In the genomic region with DNA sequence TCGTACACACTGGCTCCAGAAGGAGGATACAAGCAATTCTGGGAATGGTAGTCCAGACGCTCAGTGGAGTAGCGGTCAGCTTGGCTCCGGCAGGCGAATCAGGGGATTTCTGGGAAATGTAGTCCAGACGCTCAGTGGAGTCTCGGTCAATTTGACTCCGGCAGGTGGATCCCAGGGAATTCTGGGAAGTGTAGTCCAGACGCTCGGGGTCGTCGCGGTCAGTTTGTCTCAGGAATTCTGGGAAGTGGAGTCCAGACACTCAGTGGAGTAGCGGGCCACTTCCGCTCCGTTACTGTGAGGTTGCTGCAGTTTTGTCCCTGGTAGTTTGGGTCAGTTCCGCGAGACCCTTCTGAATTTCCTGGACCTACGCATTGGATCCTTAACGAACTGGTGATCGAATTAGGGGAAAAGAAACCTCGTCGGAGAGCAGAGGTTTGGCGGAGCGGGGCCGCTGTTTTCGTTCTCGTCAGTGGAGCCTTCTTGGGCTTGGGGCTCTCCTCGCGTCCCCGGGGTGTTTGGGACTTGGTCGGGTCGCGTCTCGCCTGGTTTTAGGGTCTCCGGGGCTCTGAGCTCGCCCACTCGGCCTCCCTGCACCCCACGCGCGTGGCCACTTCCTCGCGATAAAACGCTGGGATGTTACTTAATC, we compare ENCODE assay signal across 1 cellular context.
A peak's percentile ranks its signal among the peaks of the same experiment; 100 is the strongest.
TF ChIP-seq lines count a peak whose summit lies in the region.

Gene ZNF225 (plus strand): TSS at position 262 of the 646 bp plus-strand sequence. CDS start 2,429 bp downstream, outside the sequence.

TF ChIP-seq in HepG2, 621 proteins besides CTCF, POLR2A, EP300 and RAD21 (continued from another document and continues in another):
- TF ChIP-seq ZNF660 (CRISPR knock-in tag; IDR thresholded peaks at IDR 0.05; ENCODE audit: borderline replicate concordance, low read depth) (no peak), XRCC5 (optimal IDR thresholded peaks at IDR 0.05; ENCODE audit: low read length) (peak; percentile 67), SIN3A (IDR thresholded peaks at IDR 0.05; ENCODE audit: borderline replicate concordance, low read depth, low read length) (peak; percentile 84; the same call in 1 of the 2 replicates), ZBTB10 (CRISPR knock-in tag; IDR thresholded peaks at IDR 0.05; ENCODE audit: borderline replicate concordance) (no peak), MATR3 (CRISPR knock-in tag; IDR thresholded peaks at IDR 0.05) (no peak), ZNF275 (CRISPR knock-in tag; IDR thresholded peaks at IDR 0.05; ENCODE audit: borderline replicate concordance) (peak; percentile 43; the same call in 1 of the 2 replicates), ZNF619 (CRISPR knock-in tag; IDR thresholded peaks at IDR 0.05) (peak; percentile 59; the same call in 1 of the 2 replicates), NAIF1 (CRISPR knock-in tag; IDR thresholded peaks at IDR 0.05; ENCODE audit: borderline replicate concordance) (no peak), EEA1 (CRISPR knock-in tag; IDR thresholded peaks at IDR 0.05; ENCODE audit: borderline replicate concordance) (0 out of 2 replicates have a peak, but pooled peaks have one; percentile 39), ZNF569 (CRISPR knock-in tag; IDR thresholded peaks at IDR 0.05; ENCODE audit: borderline replicate concordance) (no peak), RBFOX2 (IDR thresholded peaks at IDR 0.05; ENCODE audit: low read depth, low read length) (0 out of 2 replicates have a peak, but pooled peaks have one; percentile 31), HNF4G (IDR thresholded peaks at IDR 0.05; ENCODE audit: borderline replicate concordance, low read depth, low read length) (0 out of 2 replicates have a peak, but pooled peaks have one; percentile 5), HNF4G (CRISPR knock-in tag; IDR thresholded peaks at IDR 0.05; ENCODE audit: borderline replicate concordance, low read depth) (no peak), PRDM10 (CRISPR knock-in tag; IDR thresholded peaks at IDR 0.05; ENCODE audit: low read depth) (peak; percentile 72; the same call in 1 of the 2 replicates), NFE2L1 (CRISPR knock-in tag; IDR thresholded peaks at IDR 0.05; ENCODE audit: borderline replicate concordance) (no peak), PRDM15 (CRISPR knock-in tag; IDR thresholded peaks at IDR 0.05) (no peak), CERS6 (CRISPR knock-in tag; IDR thresholded peaks at IDR 0.05) (no peak), ZUFSP (CRISPR knock-in tag; IDR thresholded peaks at IDR 0.05; ENCODE audit: borderline replicate concordance) (no peak), SP1 (IDR thresholded peaks at IDR 0.05) (no peak), SP1 (CRISPR knock-in tag; IDR thresholded peaks at IDR 0.05) (no peak), ZNF83 (CRISPR knock-in tag; IDR thresholded peaks at IDR 0.05; ENCODE audit: borderline replicate concordance) (no peak), MYNN (CRISPR knock-in tag; IDR thresholded peaks at IDR 0.05; ENCODE audit: low read depth) (no peak), SOX6 (IDR thresholded peaks at IDR 0.05) (no peak), SOX6 (CRISPR knock-in tag; IDR thresholded peaks at IDR 0.05) (peak; percentile 64), KLF12 (CRISPR knock-in tag; IDR thresholded peaks at IDR 0.05; ENCODE audit: borderline replicate concordance) (no peak), MYPOP (CRISPR knock-in tag; IDR thresholded peaks at IDR 0.05) (0 out of 2 replicates have a peak, but pooled peaks have one; percentile 9), NFKB2 (CRISPR knock-in tag; IDR thresholded peaks at IDR 0.05; ENCODE audit: borderline replicate concordance) (no peak), ZNF30 (CRISPR knock-in tag; IDR thresholded peaks at IDR 0.05) (no peak), BRD4 (CRISPR knock-in tag; IDR thresholded peaks at IDR 0.05) (no peak), ZNF441 (CRISPR knock-in tag; IDR thresholded peaks at IDR 0.05; ENCODE audit: borderline replicate concordance) (no peak)
- TF ChIP-seq, protein P1, sequence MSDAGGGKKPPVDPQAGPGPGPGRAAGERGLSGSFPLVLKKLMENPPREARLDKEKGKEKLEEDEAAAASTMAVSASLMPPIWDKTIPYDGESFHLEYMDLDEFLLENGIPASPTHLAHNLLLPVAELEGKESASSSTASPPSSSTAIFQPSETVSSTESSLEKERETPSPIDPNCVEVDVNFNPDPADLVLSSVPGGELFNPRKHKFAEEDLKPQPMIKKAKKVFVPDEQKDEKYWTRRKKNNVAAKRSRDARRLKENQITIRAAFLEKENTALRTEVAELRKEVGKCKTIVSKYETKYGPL (CRISPR knock-in tag; IDR thresholded peaks at IDR 0.05), result no peak
- TF ChIP-seq, protein P2, sequence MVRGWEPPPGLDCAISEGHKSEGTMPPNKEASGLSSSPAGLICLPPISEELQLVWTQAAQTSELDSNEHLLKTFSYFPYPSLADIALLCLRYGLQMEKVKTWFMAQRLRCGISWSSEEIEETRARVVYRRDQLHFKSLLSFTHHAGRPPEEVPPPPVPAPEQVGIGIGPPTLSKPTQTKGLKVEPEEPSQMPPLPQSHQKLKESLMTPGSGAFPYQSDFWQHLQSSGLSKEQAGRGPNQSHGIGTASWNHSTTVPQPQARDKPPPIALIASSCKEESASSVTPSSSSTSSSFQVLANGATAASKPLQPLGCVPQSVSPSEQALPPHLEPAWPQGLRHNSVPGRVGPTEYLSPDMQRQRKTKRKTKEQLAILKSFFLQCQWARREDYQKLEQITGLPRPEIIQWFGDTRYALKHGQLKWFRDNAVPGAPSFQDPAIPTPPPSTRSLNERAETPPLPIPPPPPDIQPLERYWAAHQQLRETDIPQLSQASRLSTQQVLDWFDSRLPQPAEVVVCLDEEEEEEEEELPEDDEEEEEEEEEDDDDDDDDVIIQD (CRISPR knock-in tag; IDR thresholded peaks at IDR 0.05; ENCODE audit: low read depth), result no peak
- TF ChIP-seq, protein P3, sequence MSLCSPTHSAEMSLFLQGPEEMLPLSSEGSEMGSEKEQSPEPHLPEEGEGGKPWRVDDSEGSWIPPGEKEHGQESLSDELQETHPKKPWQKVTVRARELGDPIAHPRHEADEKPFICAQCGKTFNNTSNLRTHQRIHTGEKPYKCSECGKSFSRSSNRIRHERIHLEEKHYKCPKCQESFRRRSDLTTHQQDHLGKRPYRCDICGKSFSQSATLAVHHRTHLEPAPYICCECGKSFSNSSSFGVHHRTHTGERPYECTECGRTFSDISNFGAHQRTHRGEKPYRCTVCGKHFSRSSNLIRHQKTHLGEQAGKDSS (CRISPR knock-in tag; IDR thresholded peaks at IDR 0.05; ENCODE audit: borderline replicate concordance, low read depth), result no peak
- TF ChIP-seq, protein P4, sequence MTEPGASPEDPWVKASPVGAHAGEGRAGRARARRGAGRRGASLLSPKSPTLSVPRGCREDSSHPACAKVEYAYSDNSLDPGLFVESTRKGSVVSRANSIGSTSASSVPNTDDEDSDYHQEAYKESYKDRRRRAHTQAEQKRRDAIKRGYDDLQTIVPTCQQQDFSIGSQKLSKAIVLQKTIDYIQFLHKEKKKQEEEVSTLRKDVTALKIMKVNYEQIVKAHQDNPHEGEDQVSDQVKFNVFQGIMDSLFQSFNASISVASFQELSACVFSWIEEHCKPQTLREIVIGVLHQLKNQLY (CRISPR knock-in tag; IDR thresholded peaks at IDR 0.05), result no peak
